In the genomic region with DNA sequence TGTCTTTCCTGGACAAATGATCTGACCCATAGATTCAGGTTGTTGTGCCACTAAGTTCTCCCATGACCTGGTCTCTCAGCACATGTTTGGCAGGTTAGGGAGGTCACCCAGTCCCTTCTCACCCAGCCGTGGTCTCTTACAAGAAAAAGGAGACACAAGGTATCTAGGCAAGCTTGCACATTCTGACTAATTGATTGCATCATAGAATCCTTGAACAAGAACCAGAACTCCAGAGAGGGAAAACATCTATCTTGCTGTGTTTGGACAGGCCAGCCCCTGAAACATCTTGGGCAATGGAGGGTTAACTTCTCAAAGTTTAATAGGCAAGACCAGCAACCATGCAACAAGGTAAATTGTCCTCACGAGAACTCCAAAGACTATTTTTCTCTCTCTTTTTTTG, we compare ENCODE assay signal across 1 cellular context.
TF ChIP-seq lines count a peak whose summit lies in the region.

No MANE protein-coding gene starts in this region.

TF ChIP-seq in SK-N-SH, 30 proteins besides CTCF, POLR2A, EP300 and RAD21 (continued from another document):
- TF ChIP-seq TEAD4 (IDR thresholded peaks at IDR 0.05; ENCODE audit: borderline replicate concordance, insufficient read depth) (no peak), TAF1 (IDR thresholded peaks at IDR 0.05; ENCODE audit: borderline replicate concordance, low read depth, low read length) (no peak), MXI1 (IDR thresholded peaks at IDR 0.05; ENCODE audit: low read depth, low read length) (no peak), NRF1 (IDR thresholded peaks at IDR 0.05; ENCODE audit: low read depth, low read length) (no peak), SIN3A (IDR thresholded peaks at IDR 0.05; ENCODE audit: borderline replicate concordance, low read depth, low read length) (no peak), FOXJ3 (CRISPR knock-in tag; IDR thresholded peaks at IDR 0.05) (no peak), RCOR1 (IDR thresholded peaks at IDR 0.05; ENCODE audit: low read length) (no peak)
- TF ChIP-seq, protein P1, sequence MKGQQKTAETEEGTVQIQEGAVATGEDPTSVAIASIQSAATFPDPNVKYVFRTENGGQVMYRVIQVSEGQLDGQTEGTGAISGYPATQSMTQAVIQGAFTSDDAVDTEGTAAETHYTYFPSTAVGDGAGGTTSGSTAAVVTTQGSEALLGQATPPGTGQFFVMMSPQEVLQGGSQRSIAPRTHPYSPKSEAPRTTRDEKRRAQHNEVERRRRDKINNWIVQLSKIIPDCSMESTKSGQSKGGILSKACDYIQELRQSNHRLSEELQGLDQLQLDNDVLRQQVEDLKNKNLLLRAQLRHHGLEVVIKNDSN (IDR thresholded peaks at IDR 0.05; ENCODE audit: borderline replicate concordance, low read depth) = no peak
- TF ChIP-seq, protein P2, sequence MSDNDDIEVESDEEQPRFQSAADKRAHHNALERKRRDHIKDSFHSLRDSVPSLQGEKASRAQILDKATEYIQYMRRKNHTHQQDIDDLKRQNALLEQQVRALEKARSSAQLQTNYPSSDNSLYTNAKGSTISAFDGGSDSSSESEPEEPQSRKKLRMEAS (IDR thresholded peaks at IDR 0.05; ENCODE audit: low read depth) = no peak
